Comparison of ENCODE assay signal across 17 cellular contexts in the genomic region with DNA sequence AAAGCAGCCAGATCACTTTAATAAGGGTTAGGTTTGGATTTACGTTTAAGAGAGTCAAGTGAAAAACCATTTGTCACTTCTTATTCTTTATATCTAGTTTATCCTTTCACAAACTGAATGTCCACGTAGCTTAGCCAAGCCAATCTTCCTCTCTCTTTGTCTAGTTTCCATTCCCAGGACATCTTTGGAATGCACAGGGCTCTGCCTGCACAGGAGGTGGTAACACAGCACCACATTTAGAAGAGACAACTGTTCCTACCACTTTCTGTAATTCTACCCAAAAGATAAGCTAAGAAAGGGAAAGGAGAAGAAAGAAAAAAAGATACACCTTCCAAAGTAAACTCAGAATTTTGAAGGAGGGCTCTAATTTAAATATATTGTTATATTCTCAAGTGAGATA.
DNase-seq lines count a peak whose midpoint lies in the region; FAIRE-seq and TF ChIP-seq lines count a peak whose summit lies in the region.
"Had no signal": no experiment of that assay in that cellular context is flagged by ENCODE, and none has a peak within 500 bp of the region (broad histone marks: within the 10 kb centered on the region; RNA-seq: fewer than 3 reads in every experiment).

No MANE protein-coding gene starts in this region.

- no peaks in the 10 kb centered on the region for H3K36me3 Mint-ChIP-seq in neural progenitor cell
- H3K36me3 Mint-ChIP-seq: CD4-positive, alpha-beta memory T cell had no signal

- H3K9ac ChIP-seq in neural progenitor cell: no peak overlapping the region
- H3K9ac ChIP-seq: GM23248 had no signal

- peak overlapping the region; percentile 20 for H3K4me2 ChIP-seq in neural progenitor cell
- H3K4me2 ChIP-seq in PC-9: no peak overlapping the region

- H3K79me2 ChIP-seq in neural progenitor cell (ENCODE audit: low read depth) (no peaks in the 10 kb centered on the region), PC-9 (ENCODE audit: low read depth) (no peaks in the 10 kb centered on the region)

- H3K27me3 ChIP-seq in esophagus muscularis mucosa (no peaks in the 10 kb centered on the region), neural progenitor cell (no peaks in the 10 kb centered on the region), PC-9 (ENCODE audit: insufficient read depth, low read depth) (no peaks in the 10 kb centered on the region)

- H3F3A ChIP-seq in neural progenitor cell (ENCODE audit: low read depth) (peaks cover 15% of the 10 kb centered on the region), PC-9 (ENCODE audit: insufficient read depth, low read depth) (no peaks in the 10 kb centered on the region)

- no peaks in the 10 kb centered on the region for H3K9me3 Mint-ChIP-seq in neural progenitor cell
- H3K9me3 Mint-ChIP-seq: H9 had no signal

- peaks cover 5 to 62% (median 43%) of the 10 kb centered on the region in 4 donors for H3K4me1 ChIP-seq in esophagus muscularis mucosa
- H3K4me1 ChIP-seq in neural progenitor cell: peaks cover 53% of the 10 kb centered on the region
- no peaks in the 10 kb centered on the region for H3K4me1 ChIP-seq in PC-9 (replicated peaks; ENCODE audit: insufficient read depth)

- POLR2A ChIA-PET in PC-9 (lab: Charles Lee; ENCODE audit: unreplicated experiment): no interaction called here

- peaks cover 15% of the 10 kb centered on the region for H3K4me1 Mint-ChIP-seq in neural progenitor cell

- WGBS in esophagus muscularis mucosa: 35% methylated on average over 2 of the region's 2 CpGs

- H3K9me3 ChIP-seq in esophagus muscularis mucosa: no peaks in the 10 kb centered on the region
- H3K9me3 ChIP-seq in neural progenitor cell (ENCODE audit: low read depth): no peaks in the 10 kb centered on the region
- no peaks in the 10 kb centered on the region for H3K9me3 ChIP-seq in PC-9 (ENCODE audit: insufficient read depth, low read depth)

- peak overlapping the region; percentile 52 for H3K27ac ChIP-seq in caudate nucleus (ENCODE audit: low read depth, low read length)
- peak overlapping the region in 3 of 4 donors; percentile 7 to 34 (median 19) for H3K27ac ChIP-seq in esophagus muscularis mucosa (replicated peaks in 1 of 4)
- peak overlapping the region; percentile 60 for H3K27ac ChIP-seq in neural progenitor cell
- no peak overlapping the region for H3K27ac ChIP-seq in PC-9
- H3K27ac ChIP-seq: GM23248 had no signal

- no peak overlapping the region for H3K27ac Mint-ChIP-seq in neural progenitor cell
- H3K27ac Mint-ChIP-seq: CD4-positive, alpha-beta memory T cell; H9 had no signal

- no peak overlapping the region for H2AFZ ChIP-seq in neural progenitor cell (replicated peaks)
- no peak overlapping the region for H2AFZ ChIP-seq in PC-9
- H2AFZ ChIP-seq: GM23248 had no signal

- no TSS peak for BruUV-seq in PC-9 (replicated peaks; lab: Mats Ljungman, UMichigan)

- H3K9me2 ChIP-seq in PC-9 (ENCODE audit: insufficient read depth): no peaks in the 10 kb centered on the region

- H4K20me1 ChIP-seq in neural progenitor cell (ENCODE audit: low read depth) (no peaks in the 10 kb centered on the region), PC-9 (ENCODE audit: insufficient read depth) (no peaks in the 10 kb centered on the region)

- no peak for FAIRE-seq in urothelium cell line (lab: Jason Lieb, UNC)
- FAIRE-seq: GM12892, GM19239, H1 had no signal

- CTCF ChIA-PET in PC-9 (lab: Charles Lee): no interaction called here

- DNase-seq in caudate nucleus (lab: John Stamatoyannopoulos, UW): no peak
- DNase-seq in esophagus muscularis mucosa (ENCODE audit: extremely low spot score): no peak
- peak; percentile 54 for DNase-seq in neural progenitor cell (ENCODE audit: low spot score)
- no peak for DNase-seq in GDM1 (lab: John Stamatoyannopoulos, UW)
- DNase-seq in urothelium cell line (ENCODE audit: low spot score): no peak
- DNase-seq in PC-9: no peak
- DNase-seq: C1 segment of cervical spinal cord; Calu3; CD4-positive, alpha-beta memory T cell; COR-L47; DMS53; DMS79 treated with DMSO at 0.1 percent for 48 hours; GM23248; H9 had no signal

- H3K4me3 ChIP-seq in esophagus muscularis mucosa (no peak overlapping the region), neural progenitor cell (peak overlapping the region; percentile 9), PC-9 (no peak overlapping the region)
- H3K4me3 ChIP-seq: GM23248 had no signal

- intact Hi-C loops in esophagus muscularis mucosa (cut with DNase I): loop anchor here (10.0 kb wide), 1 partner anchor 68 kb away; a partner anchor contains a TSS
- intact Hi-C loops in PC-9 (cut with micrococcal nuclease; ENCODE audit: unreplicated experiment): no loop called here

- no peaks in the 10 kb centered on the region for H3K36me3 ChIP-seq in esophagus muscularis mucosa
- H3K36me3 ChIP-seq in neural progenitor cell: no peaks in the 10 kb centered on the region
- no peaks in the 10 kb centered on the region for H3K36me3 ChIP-seq in PC-9 (ENCODE audit: low read depth)

- H3K27me3 Mint-ChIP-seq in neural progenitor cell (ENCODE audit: insufficient read depth, low read depth): no peaks in the 10 kb centered on the region

- no peak for TF ChIP-seq CTCF in esophagus muscularis mucosa (IDR thresholded peaks at IDR 0.05)
- TF ChIP-seq CTCF in neural progenitor cell (IDR thresholded peaks at IDR 0.05): no peak
- TF ChIP-seq CTCF in PC-9 (conservative IDR thresholded peaks at IDR 0.05): no peak

- H3K4me3 Mint-ChIP-seq in neural progenitor cell: no peak overlapping the region
- H3K4me3 Mint-ChIP-seq: CD4-positive, alpha-beta memory T cell; H9 had no signal

- TF ChIP-seq POLR2A in esophagus muscularis mucosa (IDR thresholded peaks at IDR 0.05; ENCODE audit: low read depth): no peak

- TF ChIP-seq EP300 in esophagus muscularis mucosa (IDR thresholded peaks at IDR 0.05): no peak
